1 cellular context compared by ENCODE assay signal in the genomic region with DNA sequence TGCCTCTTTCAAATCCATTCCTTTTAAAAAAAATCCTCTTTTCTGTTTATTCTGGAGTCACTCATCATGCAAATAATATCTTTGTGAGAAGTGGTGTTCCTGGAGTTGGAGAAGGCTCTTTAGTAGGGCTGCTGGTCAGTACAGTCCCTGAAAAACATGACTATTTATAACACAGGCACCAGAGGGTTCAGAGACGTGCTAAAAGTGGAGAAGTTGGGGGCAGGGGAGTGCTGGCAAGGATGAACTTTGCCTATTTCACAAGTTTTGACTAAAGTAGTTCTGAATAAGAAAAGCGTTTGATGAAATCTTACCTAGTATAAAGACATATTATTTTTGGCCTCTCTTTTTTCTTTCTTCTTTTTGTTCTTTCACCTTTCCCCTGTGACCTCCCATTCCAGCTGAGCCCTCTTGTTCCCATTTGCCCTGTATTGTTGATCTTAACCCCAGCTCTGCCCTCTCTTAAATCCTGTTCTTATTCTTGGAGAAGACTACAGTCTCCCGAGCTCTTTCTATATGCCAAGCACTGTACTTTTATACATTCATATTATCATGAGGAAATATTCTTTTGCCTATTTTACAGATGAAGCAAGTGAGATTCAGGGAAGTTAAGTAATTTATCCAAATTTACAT.
A peak's percentile ranks its signal among the peaks of the same experiment; 100 is the strongest.
TF ChIP-seq lines count a peak whose summit lies in the region.

No MANE protein-coding gene starts in this region.

TF ChIP-seq in HepG2, 621 proteins besides CTCF, POLR2A, EP300 and RAD21 (continued from another document):
- TF ChIP-seq, protein P1, sequence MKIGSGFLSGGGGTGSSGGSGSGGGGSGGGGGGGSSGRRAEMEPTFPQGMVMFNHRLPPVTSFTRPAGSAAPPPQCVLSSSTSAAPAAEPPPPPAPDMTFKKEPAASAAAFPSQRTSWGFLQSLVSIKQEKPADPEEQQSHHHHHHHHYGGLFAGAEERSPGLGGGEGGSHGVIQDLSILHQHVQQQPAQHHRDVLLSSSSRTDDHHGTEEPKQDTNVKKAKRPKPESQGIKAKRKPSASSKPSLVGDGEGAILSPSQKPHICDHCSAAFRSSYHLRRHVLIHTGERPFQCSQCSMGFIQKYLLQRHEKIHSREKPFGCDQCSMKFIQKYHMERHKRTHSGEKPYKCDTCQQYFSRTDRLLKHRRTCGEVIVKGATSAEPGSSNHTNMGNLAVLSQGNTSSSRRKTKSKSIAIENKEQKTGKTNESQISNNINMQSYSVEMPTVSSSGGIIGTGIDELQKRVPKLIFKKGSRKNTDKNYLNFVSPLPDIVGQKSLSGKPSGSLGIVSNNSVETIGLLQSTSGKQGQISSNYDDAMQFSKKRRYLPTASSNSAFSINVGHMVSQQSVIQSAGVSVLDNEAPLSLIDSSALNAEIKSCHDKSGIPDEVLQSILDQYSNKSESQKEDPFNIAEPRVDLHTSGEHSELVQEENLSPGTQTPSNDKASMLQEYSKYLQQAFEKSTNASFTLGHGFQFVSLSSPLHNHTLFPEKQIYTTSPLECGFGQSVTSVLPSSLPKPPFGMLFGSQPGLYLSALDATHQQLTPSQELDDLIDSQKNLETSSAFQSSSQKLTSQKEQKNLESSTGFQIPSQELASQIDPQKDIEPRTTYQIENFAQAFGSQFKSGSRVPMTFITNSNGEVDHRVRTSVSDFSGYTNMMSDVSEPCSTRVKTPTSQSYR (CRISPR knock-in tag; IDR thresholded peaks at IDR 0.05; ENCODE audit: borderline replicate concordance): 0 out of 2 replicates have a peak, but pooled peaks have one; percentile 12
- no peak for TF ChIP-seq CHD4 (IDR thresholded peaks at IDR 0.05; ENCODE audit: borderline replicate concordance, low read length)
- TF ChIP-seq SETDB1 (CRISPR knock-in tag; IDR thresholded peaks at IDR 0.05; ENCODE audit: borderline replicate concordance): no peak
